14 cellular contexts compared by ENCODE assay signal in genomic region chr17:35002876-35003551, GRCh38. TPM values are rescaled to one million over a fixed set of nuclear protein-coding genes. Genes with fewer than 3 reads are reported as not detected.
DNase-seq lines count a peak whose midpoint lies in the region; ATAC-seq and TF ChIP-seq lines count a peak whose summit lies in the region.
"Had no signal": no experiment of that assay in that cellular context is flagged by ENCODE, and none has a peak within 500 bp of the region (broad histone marks: within the 10 kb centered on the region; RNA-seq: fewer than 3 reads in every experiment).

No MANE protein-coding gene starts in this region.

- H3K27me3 Mint-ChIP-seq in CD4-positive, CD25-positive, alpha-beta regulatory T cell, result no peaks in the 10 kb centered on the region
- H3K27me3 Mint-ChIP-seq: activated naive CD4-positive, alpha-beta T cell treated with anti-CD3 and anti-CD28 coated beads, Interleukin-2, amount 50 U/mL, for 24 hours had no signal

- H3K4me3 ChIP-seq in CD4-positive, CD25-positive, alpha-beta regulatory T cell (ENCODE audit: low read depth, low read length), result no peak overlapping the region
- H3K4me3 ChIP-seq in SK-N-SH (ENCODE audit: low read depth in 2 of 2, low read length in 1 of 2) (no peak overlapping the region), dorsolateral prefrontal cortex (no peak overlapping the region), muscle layer of colon (ENCODE audit: low read depth in 1 of 2, low read length in 2 of 2) (no peak overlapping the region)

- H3K27me3 ChIP-seq in CD4-positive, CD25-positive, alpha-beta regulatory T cell (ENCODE audit: control insufficient read depth, insufficient read depth, low read length), result no peaks in the 10 kb centered on the region
- H3K27me3 ChIP-seq in SK-N-SH (ENCODE audit: insufficient read depth), result no peaks in the 10 kb centered on the region
- no peaks in the 10 kb centered on the region for H3K27me3 ChIP-seq in dorsolateral prefrontal cortex
- H3K27me3 ChIP-seq in muscle layer of colon (ENCODE audit: control insufficient read depth in 1 of 2, insufficient read depth in 2 of 2, low read length in 2 of 2), result no peaks in the 10 kb centered on the region

- H3K4me3 Mint-ChIP-seq in CD4-positive, CD25-positive, alpha-beta regulatory T cell, result no peak overlapping the region
- H3K4me3 Mint-ChIP-seq: activated naive CD4-positive, alpha-beta T cell treated with anti-CD3 and anti-CD28 coated beads, Interleukin-2, amount 50 U/mL, for 24 hours had no signal

- CTCF ChIA-PET in SK-N-SH (lab: Yijun Ruan, JAX), result interaction anchor here (1.1 kb wide), 1 partner anchor 21 kb away, joined by 3 read pairs; no protein-coding TSS in a partner anchor

- H3F3A ChIP-seq in SK-N-SH (replicated peaks; ENCODE audit: insufficient read depth), result peaks cover 15% of the 10 kb centered on the region

- no peak overlapping the region for H2AFZ ChIP-seq in SK-N-SH (ENCODE audit: low read depth)

- H3K27ac ChIP-seq in CD4-positive, CD25-positive, alpha-beta regulatory T cell (ENCODE audit: insufficient read depth, low read length, poor library complexity, severe bottlenecking), result no peak overlapping the region
- H3K27ac ChIP-seq in SK-N-SH (ENCODE audit: low read depth in 2 of 2, low read length in 1 of 2) (no peak overlapping the region; a peak in 1 of 4 replicates), dorsolateral prefrontal cortex (peak overlapping the region in 51 of 59 donors; percentile 4 to 100 (median 76)), muscle layer of colon (ENCODE audit: low read depth, low read length) (peak overlapping the region; percentile 81)

- peaks cover 7% of the 10 kb centered on the region for H3K4me1 ChIP-seq in CD4-positive, CD25-positive, alpha-beta regulatory T cell (ENCODE audit: control insufficient read depth, insufficient read depth, low read length, poor library complexity, severe bottlenecking)
- peaks cover 3 to 9% of the 10 kb centered on the region in 2 experiments; a peak in 2 of 4 replicates for H3K4me1 ChIP-seq in SK-N-SH (ENCODE audit: control insufficient read depth in 1 of 2, insufficient read depth in 2 of 2, low read depth in 1 of 2, low read length in 1 of 2)
- H3K4me1 ChIP-seq in muscle layer of colon (ENCODE audit: insufficient read depth, low read length), result peaks cover 39% of the 10 kb centered on the region

- H3K9ac ChIP-seq in SK-N-SH, result no peak overlapping the region
- no peak overlapping the region for H3K9ac ChIP-seq in muscle layer of colon (ENCODE audit: low read length)

- H3K9me2 ChIP-seq in SK-N-SH, result no peaks in the 10 kb centered on the region

- intact Hi-C loops in dorsolateral prefrontal cortex (cut with DNase I), result no loop called here

- POLR2A ChIA-PET in SK-N-SH (lab: Yijun Ruan, JAX), result no interaction called here

- TF ChIP-seq EP300 in SK-N-SH (IDR thresholded peaks at IDR 0.05; ENCODE audit: borderline replicate concordance in 1 of 2, low read depth in 1 of 2, low read length in 1 of 2), result no peak

- DNase-seq in CD4-positive, CD25-positive, alpha-beta regulatory T cell, result no peak
- no peak for DNase-seq in SK-N-SH
- DNase-seq in dorsolateral prefrontal cortex, result peak in 2 of 10 donors; percentile 43 to 45
- no peak for DNase-seq in globus pallidus (ENCODE audit: low spot score)
- DNase-seq in NCI-H774 (lab: John Stamatoyannopoulos, UW), result no peak
- no peak for DNase-seq in central memory CD4-positive, alpha-beta T cell
- DNase-seq: MM.1S; NCI-H2171 treated with DMSO at 0.1 percent for 48 hours; nucleus accumbens; stimulated activated CD4-positive, alpha-beta T cell treated with anti-CD3 and anti-CD28 coated beads, Interleukin-12 subunit alpha, Interleukin-12 subunit beta, amount 100 ng/mL, for 4 hours; T-helper 2 cell had no signal

- H4K20me1 ChIP-seq in SK-N-SH (ENCODE audit: insufficient read depth), result no peaks in the 10 kb centered on the region

- peaks cover 29% of the 10 kb centered on the region for H3K36me3 ChIP-seq in CD4-positive, CD25-positive, alpha-beta regulatory T cell (ENCODE audit: control insufficient read depth, insufficient read depth, low read length)
- H3K36me3 ChIP-seq in SK-N-SH (replicated peaks in 1 of 2; ENCODE audit: control insufficient read depth in 1 of 2, insufficient read depth in 2 of 2, low read length in 1 of 2) (peaks cover 27 to 39% of the 10 kb centered on the region in 2 experiments), muscle layer of colon (ENCODE audit: insufficient read depth, low read length) (peaks cover 46% of the 10 kb centered on the region)

- no peaks in the 10 kb centered on the region for H3K79me2 ChIP-seq in SK-N-SH (ENCODE audit: insufficient read depth)

- 80% methylated on average over 15 of the region's 15 CpGs for WGBS in SK-N-SH (ENCODE audit: low lambda C conversion rate)

- H3K36me3 Mint-ChIP-seq in CD4-positive, CD25-positive, alpha-beta regulatory T cell, result peaks cover 30% of the 10 kb centered on the region

- peaks cover 3 to 12% (median 8%) of the 10 kb centered on the region in 4 donors for H3K4me1 Mint-ChIP-seq in CD4-positive, CD25-positive, alpha-beta regulatory T cell

- H3K9me3 ChIP-seq in CD4-positive, CD25-positive, alpha-beta regulatory T cell (ENCODE audit: control insufficient read depth in 2 of 2, low read length in 2 of 2), result no peaks in the 10 kb centered on the region
- H3K9me3 ChIP-seq in SK-N-SH, result no peaks in the 10 kb centered on the region
- H3K9me3 ChIP-seq in muscle layer of colon (ENCODE audit: low read length), result no peaks in the 10 kb centered on the region

- no peaks in the 10 kb centered on the region for H3K9me3 Mint-ChIP-seq in CD4-positive, CD25-positive, alpha-beta regulatory T cell
- H3K9me3 Mint-ChIP-seq: activated naive CD4-positive, alpha-beta T cell treated with anti-CD3 and anti-CD28 coated beads, Interleukin-2, amount 50 U/mL, for 24 hours had no signal

- no peak overlapping the region for H3K4me2 ChIP-seq in SK-N-SH

- no peak for TF ChIP-seq RAD21 in SK-N-SH (IDR thresholded peaks at IDR 0.05; ENCODE audit: low read length)

- ATAC-seq in CD4-positive, CD25-positive, alpha-beta regulatory T cell (ENCODE audit: low read depth in 2 of 2), result no peak
- no peak for ATAC-seq in GM18517 (IDR thresholded peaks at IDR 0.05; ENCODE audit: unreplicated experiment)

- peak overlapping the region in 2 of 3 donors; percentile 10 to 76 for H3K27ac Mint-ChIP-seq in CD4-positive, CD25-positive, alpha-beta regulatory T cell

- TF ChIP-seq CTCF in SK-N-SH (IDR thresholded peaks at IDR 0.05) (no peak), dorsolateral prefrontal cortex (IDR thresholded peaks at IDR 0.05 in 54 of 56, conservative IDR thresholded peaks at IDR 0.05 in 2 of 56; ENCODE audit: low read depth in 1 of 56, partially characterized antibody in 56 of 56) (no peak)

TF ChIP-seq in SK-N-SH, 30 proteins besides CTCF, POLR2A, EP300 and RAD21:
- TF ChIP-seq SMC3 (IDR thresholded peaks at IDR 0.05; ENCODE audit: low read depth, low read length), result no peak
- TF ChIP-seq NFIC (IDR thresholded peaks at IDR 0.05; ENCODE audit: borderline replicate concordance), result peak; percentile 56; the same call in 1 of the 2 replicates

RNA-seq across cellular contexts. Expression of gene LIG3, which starts 22.7 kb away (rescaled TPM):
- 39.1 TPM for total RNA-seq in CD4-positive, CD25-positive, alpha-beta regulatory T cell
- polyA plus RNA-seq in CD4-positive, CD25-positive, alpha-beta regulatory T cell, result 10 to 100 TPM in 3 of 4 donors, 1 to 10 TPM in 1; 9.5 to 11.4 (median 10.5) TPM
- polyA plus RNA-seq in SK-N-SH (2012; rRNA removed), result 25.7 and 28.6 TPM in 2 replicates
- polyA plus RNA-seq in SK-N-SH (2012; cell fraction: cytosol; rRNA removed), result 12.2 and 16.4 TPM in 2 replicates
- 38.0 and 54.5 TPM in 2 replicates for polyA plus RNA-seq in SK-N-SH (2012; cell fraction: nucleus; rRNA removed)
- total RNA-seq in dorsolateral prefrontal cortex, result 10 to 100 TPM; 30.3 to 62.9 (median 43.1) TPM

RNA-seq across cellular contexts. Expression of gene ZNF830, which starts 41.7 kb away (rescaled TPM):
- 36.4 TPM for total RNA-seq in CD4-positive, CD25-positive, alpha-beta regulatory T cell
- 10 to 100 TPM; 15.8 to 28.6 (median 21.0) TPM for polyA plus RNA-seq in CD4-positive, CD25-positive, alpha-beta regulatory T cell
- polyA plus RNA-seq in SK-N-SH (2012; rRNA removed), result 7.8 and 8.8 TPM in 2 replicates
- polyA plus RNA-seq in SK-N-SH (2012; cell fraction: cytosol; rRNA removed), result 8.8 and 11.2 TPM in 2 replicates
- 5.2 and 5.5 TPM in 2 replicates for polyA plus RNA-seq in SK-N-SH (2012; cell fraction: nucleus; rRNA removed)
- 10 to 100 TPM in 119 of 120 experiments, 1 to 10 TPM in 1; 9.3 to 22.0 (median 15.2) TPM for total RNA-seq in dorsolateral prefrontal cortex

RNA-seq across cellular contexts. Expression of gene CCT6B, which starts 41.8 kb away (rescaled TPM):
- total RNA-seq in CD4-positive, CD25-positive, alpha-beta regulatory T cell, result 2.7 TPM
- polyA plus RNA-seq in CD4-positive, CD25-positive, alpha-beta regulatory T cell, result 1 to 10 TPM; 1.3 to 4.2 (median 1.7) TPM
- 0.48 and 0.57 TPM in 2 replicates for polyA plus RNA-seq in SK-N-SH (2012; rRNA removed)
- polyA plus RNA-seq in SK-N-SH (2012; cell fraction: cytosol; rRNA removed), result 0.77 and 0.99 TPM in 2 replicates
- 1.1 and 1.9 TPM in 2 replicates for polyA plus RNA-seq in SK-N-SH (2012; cell fraction: nucleus; rRNA removed)
- total RNA-seq in dorsolateral prefrontal cortex, result 1 to 10 TPM; 1.3 to 9.3 (median 4.1) TPM

Comparison
In these comparisons a context has a peak if more than half of its experiments do, and no peak if none do; other contexts are left out.
1. H3K27ac ChIP-seq: peak in dorsolateral prefrontal cortex (51 of 59) and muscle layer of colon (single experiment); none in CD4-positive, CD25-positive, alpha-beta regulatory T cell (single experiment) and SK-N-SH (0 of 2).